8 cellular contexts compared by ENCODE assay signal in genomic region chr6:13013681-13014550, GRCh38.
DNase-seq lines count a peak whose midpoint lies in the region; ATAC-seq, FAIRE-seq and TF ChIP-seq lines count a peak whose summit lies in the region.

No MANE protein-coding gene starts in this region.

- ATAC-seq in right lobe of liver, result peak; percentile 11 to 43 (median 22)
- ATAC-seq in thoracic aorta (ENCODE audit: insufficient number of reproducible peaks, low FRiP score, low read depth), result no peak
- no peak for ATAC-seq in GM18519 (IDR thresholded peaks at IDR 0.05; ENCODE audit: low FRiP score, unreplicated experiment)
- ATAC-seq in GM19463 (IDR thresholded peaks at IDR 0.05; ENCODE audit: unreplicated experiment), result no peak
- ATAC-seq in GM18517 (IDR thresholded peaks at IDR 0.05; ENCODE audit: unreplicated experiment), result no peak

- no peak for TF ChIP-seq POLR2A in right lobe of liver (IDR thresholded peaks at IDR 0.05)

- no peak for FAIRE-seq in bronchial epithelial cell (lab: Jason Lieb, UNC)

- H3K36me3 ChIP-seq in bronchial epithelial cell (ENCODE audit: control insufficient read depth, insufficient read depth, low read length), result no peaks in the 10 kb centered on the region
- H3K36me3 ChIP-seq in right lobe of liver, result no peaks in the 10 kb centered on the region
- no peaks in the 10 kb centered on the region for H3K36me3 ChIP-seq in thoracic aorta

- H3K27ac Mint-ChIP-seq in T-helper 2 cell treated with Interferon-gamma antibody and Interleukin-4, amounts not matched to agents 5 μg/mL and 100 μg/mL, for 36 hours, result no peak overlapping the region

- intact Hi-C loops in right lobe of liver (cut with DNase I), result no loop called here

- H3K36me3 Mint-ChIP-seq in T-helper 2 cell treated with Interferon-gamma antibody and Interleukin-4, amounts not matched to agents 5 μg/mL and 100 μg/mL, for 36 hours (ENCODE audit: low read depth), result no peaks in the 10 kb centered on the region

- H3K9me3 ChIP-seq in right lobe of liver (no peaks in the 10 kb centered on the region), thoracic aorta (no peaks in the 10 kb centered on the region)

- H3K27me3 ChIP-seq in bronchial epithelial cell (ENCODE audit: control insufficient read depth, insufficient read depth, low read length), result peaks cover 25% of the 10 kb centered on the region
- H3K27me3 ChIP-seq in right lobe of liver, result peaks cover 0 to 12% of the 10 kb centered on the region in 2 donors
- H3K27me3 ChIP-seq in thoracic aorta (replicated peaks; ENCODE audit: insufficient read depth), result no peaks in the 10 kb centered on the region

- H3K4me1 ChIP-seq in right lobe of liver, result peaks cover 0 to 7% (median 0%) of the 10 kb centered on the region in 4 donors
- H3K4me1 ChIP-seq in thoracic aorta (ENCODE audit: control insufficient read depth in 1 of 2, low read depth in 2 of 2), result peaks cover 14 to 24% of the 10 kb centered on the region in 2 donors

- H3K4me3 ChIP-seq in bronchial epithelial cell (ENCODE audit: low read depth, low read length) (peak overlapping the region; percentile 16), right lobe of liver (peak overlapping the region; percentile 14 to 42 (median 19)), thoracic aorta (peak overlapping the region; percentile 73)

- no peaks in the 10 kb centered on the region for H3K9me3 Mint-ChIP-seq in T-helper 2 cell treated with Interferon-gamma antibody and Interleukin-4, amounts not matched to agents 5 μg/mL and 100 μg/mL, for 36 hours

- H3K27me3 Mint-ChIP-seq in T-helper 2 cell treated with Interferon-gamma antibody and Interleukin-4, amounts not matched to agents 5 μg/mL and 100 μg/mL, for 36 hours (ENCODE audit: low read depth), result peaks cover 48% of the 10 kb centered on the region

- TF ChIP-seq CTCF in bronchial epithelial cell (IDR thresholded peaks at IDR 0.05; ENCODE audit: insufficient read depth, low read length, severe bottlenecking), result no peak
- TF ChIP-seq CTCF in right lobe of liver (IDR thresholded peaks at IDR 0.05), result no peak
- no peak for TF ChIP-seq CTCF in thoracic aorta (IDR thresholded peaks at IDR 0.05)

- peak overlapping the region; percentile 61 for H3K4me3 Mint-ChIP-seq in T-helper 2 cell treated with Interferon-gamma antibody and Interleukin-4, amounts not matched to agents 5 μg/mL and 100 μg/mL, for 36 hours

- H3K27ac ChIP-seq in right lobe of liver (no peak overlapping the region), thoracic aorta (peak overlapping the region; percentile 40 to 72)

- DNase-seq in T-helper 2 cell treated with Interferon-gamma antibody and Interleukin-4, amounts not matched to agents 5 μg/mL and 100 μg/mL, for 36 hours (ENCODE audit: low spot score), result no peak
- no peak for DNase-seq in T-helper 2 cell
- DNase-seq in bronchial epithelial cell (ENCODE audit: low read depth), result no peak
- DNase-seq in right lobe of liver, result no peak
- no peak for DNase-seq in thoracic aorta (ENCODE audit: low spot score)

- peaks cover 3% of the 10 kb centered on the region for H3K4me1 Mint-ChIP-seq in T-helper 2 cell treated with Interferon-gamma antibody and Interleukin-4, amounts not matched to agents 5 μg/mL and 100 μg/mL, for 36 hours (ENCODE audit: low read depth)

- WGBS in right lobe of liver (ENCODE audit: insufficient coverage, low coverage, low lambda C conversion rate, missing lambda C conversion rate), result 5% methylated on average over 26 of the region's 85 CpGs

Comparison
In these comparisons a context has a peak if more than half of its experiments do, and no peak if none do; other contexts are left out.
1. H3K4me3 ChIP-seq: peak in every context shown above with its lines; median percentile 73 in thoracic aorta; 19 in right lobe of liver; 16 in bronchial epithelial cell.
2. ATAC-seq: peak in right lobe of liver (4 of 4); none in thoracic aorta (single experiment), GM18519 (single experiment), GM19463 (single experiment) and GM18517 (single experiment).
3. H3K27ac ChIP-seq: peak in thoracic aorta (2 of 2); none in right lobe of liver (0 of 3).